In the genomic region with DNA sequence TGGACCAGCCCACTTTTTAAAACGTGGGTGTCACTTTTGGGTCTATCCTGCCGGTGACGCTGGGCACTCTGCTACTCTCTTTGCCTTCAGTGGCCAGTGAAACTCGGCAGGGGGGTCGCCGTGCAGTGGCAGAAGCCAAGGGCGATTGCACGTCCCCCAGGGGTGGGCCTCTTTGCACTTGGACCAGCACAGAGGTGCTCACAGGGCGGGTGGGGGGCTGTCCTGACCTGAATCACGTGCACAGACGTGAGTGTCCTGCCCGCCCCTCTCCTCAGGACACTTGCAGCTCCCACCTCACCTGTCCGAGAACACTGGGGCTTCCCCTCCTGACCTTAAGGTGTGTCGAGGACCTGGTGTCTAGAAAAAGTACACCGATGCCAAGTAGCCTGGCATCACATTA, we compare ENCODE assay signal across 19 cellular contexts. TPM values are rescaled to one million over a fixed set of nuclear protein-coding genes. Genes with fewer than 3 reads are reported as not detected.
DNase-seq lines count a peak whose midpoint lies in the region; ATAC-seq and TF ChIP-seq lines count a peak whose summit lies in the region.
"Had no signal": no experiment of that assay in that cellular context is flagged by ENCODE, and none has a peak within 500 bp of the region (broad histone marks: within the 10 kb centered on the region; RNA-seq: fewer than 3 reads in every experiment).

No MANE protein-coding gene starts in this region.

- H3K27ac Mint-ChIP-seq in stimulated activated effector memory CD8-positive, alpha-beta T cell treated with anti-CD3 and anti-CD28 coated beads, Interleukin-12 subunit alpha, Interleukin-12 subunit beta, amount 100 ng/mL, for 72 hours: no peak overlapping the region
- no peak overlapping the region for H3K27ac Mint-ChIP-seq in HFFc6
- H3K27ac Mint-ChIP-seq: H9 had no signal

- H3K9ac ChIP-seq in muscle layer of colon (ENCODE audit: low read length): peak overlapping the region; percentile 20

- H3K4me1 Mint-ChIP-seq in stimulated activated effector memory CD8-positive, alpha-beta T cell treated with anti-CD3 and anti-CD28 coated beads, Interleukin-12 subunit alpha, Interleukin-12 subunit beta, amount 100 ng/mL, for 72 hours: no peaks in the 10 kb centered on the region
- H3K4me1 Mint-ChIP-seq in HFFc6 (ENCODE audit: low read depth): peaks cover 24% of the 10 kb centered on the region

- H3K9me3 ChIP-seq in muscle layer of colon (ENCODE audit: low read length): no peaks in the 10 kb centered on the region

- peak; percentile 13 for ATAC-seq in stimulated activated effector memory CD8-positive, alpha-beta T cell treated with anti-CD3 and anti-CD28 coated beads, Interleukin-12 subunit alpha, Interleukin-12 subunit beta, amount 100 ng/mL, for 72 hours
- ATAC-seq in GM19328 (IDR thresholded peaks at IDR 0.05; ENCODE audit: unreplicated experiment) (no peak), HG03457 (IDR thresholded peaks at IDR 0.05; ENCODE audit: unreplicated experiment) (no peak)

- H3K36me3 Mint-ChIP-seq in stimulated activated effector memory CD8-positive, alpha-beta T cell treated with anti-CD3 and anti-CD28 coated beads, Interleukin-12 subunit alpha, Interleukin-12 subunit beta, amount 100 ng/mL, for 72 hours: no peaks in the 10 kb centered on the region
- H3K36me3 Mint-ChIP-seq in HFFc6 (ENCODE audit: low read depth): peaks cover 31% of the 10 kb centered on the region

- no peak overlapping the region for H3K4me3 Mint-ChIP-seq in stimulated activated effector memory CD8-positive, alpha-beta T cell treated with anti-CD3 and anti-CD28 coated beads, Interleukin-12 subunit alpha, Interleukin-12 subunit beta, amount 100 ng/mL, for 72 hours
- H3K4me3 Mint-ChIP-seq in HFFc6: no peak overlapping the region
- H3K4me3 Mint-ChIP-seq: H9 had no signal

- H3K27me3 Mint-ChIP-seq in HFFc6 (ENCODE audit: insufficient read depth): no peaks in the 10 kb centered on the region; the same call in 1 of the 2 replicates

- H3K4me3 ChIP-seq in muscle layer of colon (ENCODE audit: low read depth in 1 of 2, low read length in 2 of 2): no peak overlapping the region

- DNase-seq in activated CD8-positive, alpha-beta memory T cell treated with anti-CD3 and anti-CD28 coated beads for 24 hours: peak; percentile 33
- DNase-seq in activated CD8-positive, alpha-beta memory T cell treated with anti-CD3 and anti-CD28 coated beads, Interleukin-2, amount 50 U/mL, for 48 hours: no peak
- no peak for DNase-seq in stimulated activated effector memory CD8-positive, alpha-beta T cell treated with anti-CD3 and anti-CD28 coated beads, Interleukin-12 subunit alpha, Interleukin-12 subunit beta, amount 100 ng/mL, for 72 hours (ENCODE audit: low spot score in 2 of 2)
- DNase-seq in HFFc6 (no peak), C1 segment of cervical spinal cord (lab: John Stamatoyannopoulos, UW) (no peak)
- DNase-seq: DMS 273 treated with DMSO at 0.1 percent for 48 hours, DND-41, H9, NCI-H1417, NCI-H187, NCI-H2107, NCI-H510A, NCI-H748 treated with DMSO at 0.1 percent for 48 hours, OCI-M1, Right ventricle myocardium superior had no signal

- H3K9me3 Mint-ChIP-seq in stimulated activated effector memory CD8-positive, alpha-beta T cell treated with anti-CD3 and anti-CD28 coated beads, Interleukin-12 subunit alpha, Interleukin-12 subunit beta, amount 100 ng/mL, for 72 hours: peaks cover 2% of the 10 kb centered on the region
- no peaks in the 10 kb centered on the region for H3K9me3 Mint-ChIP-seq in HFFc6
- H3K9me3 Mint-ChIP-seq: H9 had no signal

- peaks cover 61% of the 10 kb centered on the region for H3K4me1 ChIP-seq in muscle layer of colon (ENCODE audit: insufficient read depth, low read length)

- no peaks in the 10 kb centered on the region for H3K36me3 ChIP-seq in muscle layer of colon (ENCODE audit: insufficient read depth, low read length)

- TF ChIP-seq CTCF in HFFc6 (IDR thresholded peaks at IDR 0.05): no peak

- H3K27ac ChIP-seq in muscle layer of colon (ENCODE audit: low read depth, low read length): peak overlapping the region; percentile 86
- H3K27ac ChIP-seq: 22Rv1 had no signal

- no peaks in the 10 kb centered on the region for H3K27me3 ChIP-seq in muscle layer of colon (ENCODE audit: control insufficient read depth in 1 of 2, insufficient read depth in 2 of 2, low read length in 2 of 2)

RNA-seq across cellular contexts. Expression of a gene that starts 16.1 kb away (rescaled TPM):
- 100 to 1,000 TPM; 137 to 328 (median 148) TPM for total RNA-seq in HFFc6 (2021; fragmentation: NEBNext Ultra II Directional; extraction: Animal tissue kit (Norgen Biotek cat#: 25700))

RNA-seq across cellular contexts. Expression of a gene that starts 16.3 kb away (rescaled TPM):
- total RNA-seq in HFFc6 (2021; fragmentation: NEBNext Ultra II Directional; extraction: Animal tissue kit (Norgen Biotek cat#: 25700)): 100 to 1,000 TPM; 202 to 327 (median 217) TPM
